1 cellular context compared by ENCODE assay signal in the genomic region with DNA sequence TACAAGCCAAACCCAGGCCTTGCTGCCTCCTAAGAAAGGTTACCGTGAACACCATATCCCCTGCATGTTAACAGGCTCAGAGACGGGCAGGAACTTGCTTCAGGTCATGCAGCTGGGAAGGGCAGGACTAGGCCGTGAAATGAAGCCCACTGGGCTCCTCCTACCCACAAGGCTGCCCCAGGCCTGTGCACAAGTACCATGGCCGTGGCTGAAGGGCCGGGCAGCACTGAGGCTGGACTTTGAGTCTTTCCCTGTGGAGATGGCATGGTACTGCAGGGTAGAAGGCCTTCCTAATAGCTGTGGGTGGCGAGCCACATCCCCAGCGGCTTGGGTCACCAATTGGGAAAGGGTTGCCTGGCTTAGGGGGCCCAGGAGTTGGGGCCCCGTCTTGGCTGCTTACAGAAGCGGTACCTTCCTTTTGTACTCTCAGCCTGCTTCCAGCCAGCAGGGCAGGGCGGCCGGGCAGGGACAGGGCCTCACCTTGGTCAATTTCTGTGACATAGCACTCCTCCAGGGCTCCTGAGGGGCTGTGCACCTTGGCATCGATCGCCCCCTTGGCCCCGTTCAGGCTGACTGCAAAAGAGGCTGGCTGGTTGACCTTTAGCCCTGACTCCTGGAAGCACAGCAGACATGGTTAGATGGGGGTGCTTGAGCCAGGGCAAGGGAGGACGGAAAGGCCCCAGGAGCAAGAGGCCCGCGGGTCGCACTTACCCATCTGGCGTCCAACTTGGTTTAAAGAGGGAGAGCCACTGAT.
TF ChIP-seq lines count a peak whose summit lies in the region.

No MANE protein-coding gene starts in this region.

TF ChIP-seq in IMR-90, 13 proteins besides CTCF, POLR2A, EP300 and RAD21:
- TF ChIP-seq MAFK (IDR thresholded peaks at IDR 0.05; ENCODE audit: low read depth, low read length) (no peak), MAZ (IDR thresholded peaks at IDR 0.05; ENCODE audit: borderline replicate concordance, low read depth, low read length) (no peak), SMC3 (IDR thresholded peaks at IDR 0.05; ENCODE audit: low read depth, low read length) (no peak), CEBPB (IDR thresholded peaks at IDR 0.05; ENCODE audit: low read depth, low read length) (no peak), RCOR1 (IDR thresholded peaks at IDR 0.05; ENCODE audit: insufficient replicate concordance, low read length) (no peak), MXI1 (IDR thresholded peaks at IDR 0.05; ENCODE audit: borderline replicate concordance, low read depth, low read length) (no peak), CHD1 (IDR thresholded peaks at IDR 0.05; ENCODE audit: low read depth, low read length) (no peak), NFE2L2 (IDR thresholded peaks at IDR 0.05; ENCODE audit: low read depth, low read length) (no peak)
